ENCODE assay signal across 22 cellular contexts in genomic region chr20:33493076-33493766, GRCh38. TPM values are rescaled to one million over a fixed set of nuclear protein-coding genes. Genes with fewer than 3 reads are reported as not detected.
DNase-seq lines count a peak whose midpoint lies in the region; ATAC-seq, FAIRE-seq and TF ChIP-seq lines count a peak whose summit lies in the region.
"Had no signal": no experiment of that assay in that cellular context is flagged by ENCODE, and none has a peak within 500 bp of the region (broad histone marks: within the 10 kb centered on the region; RNA-seq: fewer than 3 reads in every experiment).

No MANE protein-coding gene starts in this region.

- H3K27ac ChIP-seq in CD4-positive, CD25-positive, alpha-beta regulatory T cell (ENCODE audit: insufficient read depth, low read length, poor library complexity, severe bottlenecking), result no peak overlapping the region
- H3K27ac ChIP-seq in RWPE1 (peak overlapping the region; percentile 38), kidney (ENCODE audit: low read depth in 2 of 2, low read length in 2 of 2) (no peak overlapping the region)

- DNase-seq in CD4-positive, CD25-positive, alpha-beta regulatory T cell, result no peak
- DNase-seq in RWPE1 (ENCODE audit: low spot score) (no peak), kidney (peak; percentile 25), posterior vena cava (ENCODE audit: low spot score) (peak; percentile 15), DMS53 (lab: John Stamatoyannopoulos, UW) (no peak), natural killer cell (no peak)
- no peak for DNase-seq in central memory CD4-positive, alpha-beta T cell
- no peak for DNase-seq in activated CD4-positive, alpha-beta T cell treated with anti-CD3 and anti-CD28 coated beads for 36 hours
- DNase-seq: CD4-positive, alpha-beta memory T cell; COR-L47; H9; KG1; MM.1S; NCI-H2029; NCI-H2227 treated with DMSO at 0.1 percent for 48 hours; NCI-H526 treated with DMSO at 0.1 percent for 48 hours; SK-N-SH had no signal

- no peaks in the 10 kb centered on the region for H3K36me3 Mint-ChIP-seq in CD4-positive, CD25-positive, alpha-beta regulatory T cell
- no peaks in the 10 kb centered on the region for H3K36me3 Mint-ChIP-seq in natural killer cell
- H3K36me3 Mint-ChIP-seq in activated CD4-positive, alpha-beta T cell treated with anti-CD3 and anti-CD28 coated beads for 36 hours (ENCODE audit: low read depth), result no peaks in the 10 kb centered on the region

- H3K27ac Mint-ChIP-seq in CD4-positive, CD25-positive, alpha-beta regulatory T cell, result no peak overlapping the region
- no peak overlapping the region for H3K27ac Mint-ChIP-seq in natural killer cell
- no peak overlapping the region for H3K27ac Mint-ChIP-seq in activated CD4-positive, alpha-beta T cell treated with anti-CD3 and anti-CD28 coated beads for 36 hours
- H3K27ac Mint-ChIP-seq: GM23338, H9 had no signal

- intact Hi-C loops in kidney (cut with DNase I), result no loop called here
- intact Hi-C loops in posterior vena cava (cut with DNase I), result no loop called here
- intact Hi-C loops in natural killer cell (cut with micrococcal nuclease), result no loop called here
- intact Hi-C loops in activated CD4-positive, alpha-beta T cell treated with anti-CD3 and anti-CD28 coated beads for 36 hours (cut with DNase I, micrococcal nuclease), result loop anchor here in 1 of 2 experiments (5.0 kb wide), 1 partner anchor 51 kb away; the partner anchor contains the start of gene SNTA1

- no peaks in the 10 kb centered on the region for H3K36me3 ChIP-seq in CD4-positive, CD25-positive, alpha-beta regulatory T cell (ENCODE audit: control insufficient read depth, insufficient read depth, low read length)
- no peaks in the 10 kb centered on the region for H3K36me3 ChIP-seq in kidney (ENCODE audit: control insufficient read depth in 1 of 2, insufficient read depth in 2 of 2, low read length in 2 of 2)

- POLR2A ChIA-PET in RWPE1 (lab: Yijun Ruan, JAX; ENCODE audit: low non-redundant PET), result interaction anchor here (0.7 kb wide), 1 partner anchor 204 kb away, joined by 4 read pairs; no protein-coding TSS in a partner anchor
- POLR2A ChIA-PET in activated CD4-positive, alpha-beta T cell treated with anti-CD3 and anti-CD28 coated beads for 36 hours (lab: Charles Lee), result no interaction called here

- H3K9me3 ChIP-seq in CD4-positive, CD25-positive, alpha-beta regulatory T cell (ENCODE audit: control insufficient read depth in 2 of 2, low read length in 2 of 2), result no peaks in the 10 kb centered on the region
- no peaks in the 10 kb centered on the region for H3K9me3 ChIP-seq in kidney (ENCODE audit: control insufficient read depth in 1 of 2, low read length in 2 of 2)
- H3K9me3 ChIP-seq: SK-N-SH had no signal

- no peak overlapping the region for H3K9ac ChIP-seq in kidney (ENCODE audit: low read length in 2 of 2)
- H3K9ac ChIP-seq: SK-N-SH had no signal

- no peaks in the 10 kb centered on the region for H3K9me3 Mint-ChIP-seq in CD4-positive, CD25-positive, alpha-beta regulatory T cell
- H3K9me3 Mint-ChIP-seq in natural killer cell, result no peaks in the 10 kb centered on the region
- H3K9me3 Mint-ChIP-seq in activated CD4-positive, alpha-beta T cell treated with anti-CD3 and anti-CD28 coated beads for 36 hours (ENCODE audit: low read depth), result no peaks in the 10 kb centered on the region
- H3K9me3 Mint-ChIP-seq: CD4-positive, alpha-beta memory T cell; GM23338; H9 had no signal

- peaks cover 18% of the 10 kb centered on the region for H3K4me1 ChIP-seq in CD4-positive, CD25-positive, alpha-beta regulatory T cell (ENCODE audit: control insufficient read depth, insufficient read depth, low read length, poor library complexity, severe bottlenecking)
- H3K4me1 ChIP-seq in kidney (ENCODE audit: control insufficient read depth in 1 of 2, insufficient read depth in 1 of 2, low read depth in 1 of 2, low read length in 2 of 2), result peaks cover 0 to 4% of the 10 kb centered on the region in 2 donors

- no peaks in the 10 kb centered on the region for H3K27me3 Mint-ChIP-seq in CD4-positive, CD25-positive, alpha-beta regulatory T cell
- no peaks in the 10 kb centered on the region for H3K27me3 Mint-ChIP-seq in natural killer cell (ENCODE audit: low read depth in 2 of 2)
- no peaks in the 10 kb centered on the region for H3K27me3 Mint-ChIP-seq in activated CD4-positive, alpha-beta T cell treated with anti-CD3 and anti-CD28 coated beads for 36 hours
- H3K27me3 Mint-ChIP-seq: CD4-positive, alpha-beta memory T cell had no signal

- peaks cover 11 to 54% (median 29%) of the 10 kb centered on the region in 4 donors for H3K4me1 Mint-ChIP-seq in CD4-positive, CD25-positive, alpha-beta regulatory T cell
- peaks cover 13 to 22% of the 10 kb centered on the region in 2 donors for H3K4me1 Mint-ChIP-seq in natural killer cell
- H3K4me1 Mint-ChIP-seq in activated CD4-positive, alpha-beta T cell treated with anti-CD3 and anti-CD28 coated beads for 36 hours, result peaks cover 18% of the 10 kb centered on the region

- no peaks in the 10 kb centered on the region for H3K27me3 ChIP-seq in CD4-positive, CD25-positive, alpha-beta regulatory T cell (ENCODE audit: control insufficient read depth, insufficient read depth, low read length)

- CTCF ChIA-PET in RWPE1 (lab: Yijun Ruan, JAX), result no interaction called here
- CTCF ChIA-PET in activated CD4-positive, alpha-beta T cell treated with anti-CD3 and anti-CD28 coated beads for 36 hours (lab: Charles Lee), result interaction anchor here (0.6 to 0.9 kb wide), 2 partner anchors 79 to 203 kb away, joined by 3 read pairs; no protein-coding TSS in a partner anchor

- TF ChIP-seq CTCF in RWPE1 (conservative IDR thresholded peaks at IDR 0.05; ENCODE audit: low read depth) (no peak), kidney (IDR thresholded peaks at IDR 0.05; ENCODE audit: borderline replicate concordance, extremely low read depth, insufficient read depth) (no peak), natural killer cell (IDR thresholded peaks at IDR 0.05) (no peak)

- H3K4me3 Mint-ChIP-seq in CD4-positive, CD25-positive, alpha-beta regulatory T cell, result peak overlapping the region in 3 of 4 donors; percentile 15 to 71 (median 29)
- H3K4me3 Mint-ChIP-seq in natural killer cell, result no peak overlapping the region
- no peak overlapping the region for H3K4me3 Mint-ChIP-seq in activated CD4-positive, alpha-beta T cell treated with anti-CD3 and anti-CD28 coated beads for 36 hours
- H3K4me3 Mint-ChIP-seq: GM23338, H9 had no signal

- ATAC-seq in CD4-positive, CD25-positive, alpha-beta regulatory T cell (ENCODE audit: low read depth in 2 of 2), result no peak
- ATAC-seq in natural killer cell, result no peak
- no peak for ATAC-seq in activated CD4-positive, alpha-beta T cell treated with anti-CD3 and anti-CD28 coated beads for 36 hours
- ATAC-seq: GM23338, Panc1 had no signal

- no peak for FAIRE-seq in kidney (lab: Jason Lieb, UNC)
- FAIRE-seq: G401.6, GM12891, HTR-8/SVneo had no signal

- no peak overlapping the region for H3K4me3 ChIP-seq in CD4-positive, CD25-positive, alpha-beta regulatory T cell (ENCODE audit: low read depth, low read length)
- no peak overlapping the region for H3K4me3 ChIP-seq in kidney (ENCODE audit: low read length in 2 of 2)
- H3K4me3 ChIP-seq: GM23338 had no signal

RNA-seq across cellular contexts. Expression of gene CBFA2T2, which starts 3.3 kb away (rescaled TPM):
- 31.0 TPM for total RNA-seq in CD4-positive, CD25-positive, alpha-beta regulatory T cell
- 10 to 100 TPM; 11.8 to 14.8 (median 13.2) TPM for polyA plus RNA-seq in CD4-positive, CD25-positive, alpha-beta regulatory T cell
- total RNA-seq in kidney (17.3 TPM), posterior vena cava (10 to 100 TPM; 11.0 to 12.0 TPM), natural killer cell (10 to 100 TPM; 16.5 to 27.5 (median 18.5) TPM)
- 5.5 TPM for polyA plus RNA-seq in kidney (ENCODE audit: insufficient read depth, low read depth, low replicate concordance)
- 10 to 100 TPM; 10.9 to 12.9 TPM for total RNA-seq in activated CD4-positive, alpha-beta T cell treated with anti-CD3 and anti-CD28 coated beads for 36 hours

RNA-seq across cellular contexts. Expression of gene SNTA1, which starts 49.7 kb away (rescaled TPM):
- 6.2 TPM for total RNA-seq in CD4-positive, CD25-positive, alpha-beta regulatory T cell
- 1 to 10 TPM; 3.8 to 8.0 (median 4.9) TPM for polyA plus RNA-seq in CD4-positive, CD25-positive, alpha-beta regulatory T cell
- total RNA-seq in kidney, result 12.2 TPM
- 53.6 TPM for polyA plus RNA-seq in kidney (ENCODE audit: insufficient read depth, low read depth, low replicate concordance)
- 10 to 100 TPM; 40.1 to 44.7 TPM for total RNA-seq in posterior vena cava
- 1 to 10 TPM; 1.2 to 2.4 (median 1.8) TPM for total RNA-seq in natural killer cell
- 1 to 10 TPM; 4.2 to 5.0 TPM for total RNA-seq in activated CD4-positive, alpha-beta T cell treated with anti-CD3 and anti-CD28 coated beads for 36 hours

Comparison
In these comparisons a context has a peak if more than half of its experiments do, and no peak if none do; other contexts are left out.
1. DNase-seq: peak in kidney (single experiment) and posterior vena cava (single experiment); none in CD4-positive, CD25-positive, alpha-beta regulatory T cell (0 of 3), RWPE1 (single experiment), central memory CD4-positive, alpha-beta T cell (single experiment), DMS53 (single experiment), natural killer cell (single experiment) and activated CD4-positive, alpha-beta T cell treated with anti-CD3 and anti-CD28 coated beads for 36 hours (single experiment).
2. H3K4me3 Mint-ChIP-seq: peak in CD4-positive, CD25-positive, alpha-beta regulatory T cell (3 of 4); none in natural killer cell (single experiment) and activated CD4-positive, alpha-beta T cell treated with anti-CD3 and anti-CD28 coated beads for 36 hours (single experiment).